ENCODE assay signal across 8 cellular contexts in genomic region chr21:42219606-42220137, GRCh38. TPM values are rescaled to one million over a fixed set of nuclear protein-coding genes. Genes with fewer than 3 reads are reported as not detected.
DNase-seq lines count a peak whose midpoint lies in the region; ATAC-seq, FAIRE-seq and TF ChIP-seq lines count a peak whose summit lies in the region.

No MANE protein-coding gene starts in this region.

- intact Hi-C loops in PC-9 (cut with micrococcal nuclease; ENCODE audit: unreplicated experiment): no loop called here
- intact Hi-C loops in tibial artery (cut with DNase I; ENCODE audit: low total_unique reads): no loop called here

- H3K4me3 ChIP-seq in A549: peak overlapping the region; percentile 70
- peak overlapping the region; percentile 86 for H3K4me3 ChIP-seq in PC-9
- peak overlapping the region; percentile 70 for H3K4me3 ChIP-seq in coronary artery
- peak overlapping the region; percentile 67 for H3K4me3 ChIP-seq in lung
- peak overlapping the region; percentile 50 to 60 for H3K4me3 ChIP-seq in tibial artery

- H3K36me3 ChIP-seq in PC-9 (ENCODE audit: low read depth): no peaks in the 10 kb centered on the region
- H3K36me3 ChIP-seq in lung (ENCODE audit: control insufficient read depth in 2 of 2, insufficient read depth in 2 of 2, low read length in 2 of 2): no peaks in the 10 kb centered on the region
- H3K36me3 ChIP-seq in tibial artery: no peaks in the 10 kb centered on the region

- no TSS peak for BruUV-seq in PC-9 (replicated peaks; lab: Mats Ljungman, UMichigan)

- no peak for TF ChIP-seq EP300 in A549 (IDR thresholded peaks at IDR 0.05)

- H3K79me2 ChIP-seq in PC-9 (ENCODE audit: low read depth): peaks cover 8% of the 10 kb centered on the region; the same call in 1 of the 2 replicates

- no peak for TF ChIP-seq POLR2A in A549 (IDR thresholded peaks at IDR 0.05; ENCODE audit: low read length)

- no peak for TF ChIP-seq CTCF in A549 (IDR thresholded peaks at IDR 0.05)
- TF ChIP-seq CTCF in GM13977 (IDR thresholded peaks at IDR 0.05; ENCODE audit: extremely low read depth, insufficient read depth, missing control alignments): no peak
- no peak for TF ChIP-seq CTCF in PC-9 (conservative IDR thresholded peaks at IDR 0.05)
- no peak for TF ChIP-seq CTCF in coronary artery (IDR thresholded peaks at IDR 0.05)
- no peak for TF ChIP-seq CTCF in lung (IDR thresholded peaks at IDR 0.05; ENCODE audit: control extremely low read depth, extremely low read depth)
- TF ChIP-seq CTCF in tibial artery (IDR thresholded peaks at IDR 0.05): no peak

- peak overlapping the region; percentile 73 to 84 for H3K27ac ChIP-seq in A549
- no peak overlapping the region for H3K27ac ChIP-seq in PC-9
- H3K27ac ChIP-seq in coronary artery: peak overlapping the region; percentile 65 to 84
- H3K27ac ChIP-seq in lung (ENCODE audit: low read depth in 1 of 2, low read length in 1 of 2): peak overlapping the region; percentile 66 to 94
- H3K27ac ChIP-seq in tibial artery: peak overlapping the region; percentile 40 to 60

- no CpG with 5 or more reads among the region's 41 CpGs for WGBS in A549 (ENCODE audit: missing lambda C conversion rate)
- 0% methylated on average over 41 of the region's 41 CpGs for WGBS in lung, 2 donors

- FAIRE-seq in A549 (lab: Jason Lieb, UNC): no peak

- POLR2A ChIA-PET in A549 (lab: Yijun Ruan, JAX) (interaction anchor here (0.8 to 2.8 kb wide), 3 partner anchors 14 to 39 kb away, joined by 3 to 23 read pairs (median 4); no protein-coding TSS in a partner anchor), PC-9 (lab: Charles Lee; ENCODE audit: unreplicated experiment) (interaction anchor here (0.6 kb wide), 2 partner anchors 14 to 27 kb away, joined by 3 read pairs; no protein-coding TSS in a partner anchor)

- TF ChIP-seq RAD21 in A549 (conservative IDR thresholded peaks at IDR 0.05 in 1 of 2, IDR thresholded peaks at IDR 0.05 in 1 of 2): no peak

- no peaks in the 10 kb centered on the region for H4K20me1 ChIP-seq in PC-9 (ENCODE audit: insufficient read depth)

- CTCF ChIA-PET in A549 (lab: Yijun Ruan, JAX) (interaction anchor here (0.6 to 2.5 kb wide), 8 partner anchors 9 to 245 kb away, joined by 3 to 9 read pairs (median 4); no protein-coding TSS in a partner anchor), PC-9 (lab: Charles Lee) (interaction anchor here (0.6 to 1.0 kb wide), 3 partner anchors 15 to 72 kb away, joined by 4 to 26 read pairs (median 4); no protein-coding TSS in a partner anchor)

- H3K4me2 ChIP-seq in A549: peak overlapping the region; percentile 95
- peak overlapping the region; percentile 87 for H3K4me2 ChIP-seq in PC-9

- H3K27me3 ChIP-seq in PC-9 (ENCODE audit: insufficient read depth, low read depth) (no peaks in the 10 kb centered on the region), lung (ENCODE audit: control insufficient read depth, insufficient read depth) (no peaks in the 10 kb centered on the region), tibial artery (peaks cover 0 to 33% of the 10 kb centered on the region in 2 donors)

- in situ Hi-C loops in GM13977 (cut with MboI; ENCODE audit: low pct_unique_long_range_greater_than_20kb, low sequenced_read_pairs, unreplicated experiment): no loop called here

- H2AFZ ChIP-seq in PC-9: peak overlapping the region; percentile 75

- H3K9me2 ChIP-seq in PC-9 (ENCODE audit: insufficient read depth): no peaks in the 10 kb centered on the region

- DNase-seq in A549 (ENCODE audit: low read depth in 1 of 2, low spot score in 1 of 2): no peak
- DNase-seq in GM13977 (ENCODE audit: low spot score): peak; percentile 57
- DNase-seq in PC-9: no peak
- DNase-seq in coronary artery (ENCODE audit: low spot score): no peak
- no peak for DNase-seq in lung (ENCODE audit: low spot score)
- DNase-seq in tibial artery: no peak

- ATAC-seq in A549: peak; percentile 66 to 76
- ATAC-seq in lung (ENCODE audit: insufficient read depth, low FRiP score): no peak
- ATAC-seq in HG03135 (IDR thresholded peaks at IDR 0.05; ENCODE audit: unreplicated experiment): no peak
- ATAC-seq in HG02763 (IDR thresholded peaks at IDR 0.05; ENCODE audit: unreplicated experiment): no peak

- H3F3A ChIP-seq in PC-9 (ENCODE audit: insufficient read depth, low read depth): no peaks in the 10 kb centered on the region; the same call in 1 of the 2 replicates

- H3K9me3 ChIP-seq in A549: no peaks in the 10 kb centered on the region
- no peaks in the 10 kb centered on the region for H3K9me3 ChIP-seq in PC-9 (ENCODE audit: insufficient read depth, low read depth)
- no peaks in the 10 kb centered on the region for H3K9me3 ChIP-seq in lung (ENCODE audit: control insufficient read depth in 2 of 2, insufficient read depth in 1 of 2, low read length in 1 of 2)
- H3K9me3 ChIP-seq in tibial artery: no peaks in the 10 kb centered on the region

- H3K4me1 ChIP-seq in A549 (peaks cover 4% of the 10 kb centered on the region; the same call in 2 of the 3 replicates), PC-9 (replicated peaks; ENCODE audit: insufficient read depth) (peaks cover 13% of the 10 kb centered on the region), lung (ENCODE audit: control insufficient read depth in 2 of 2, insufficient read depth in 2 of 2, low read length in 2 of 2) (peaks cover 3 to 10% of the 10 kb centered on the region in 2 donors), tibial artery (peaks cover 0 to 38% (median 18%) of the 10 kb centered on the region in 4 donors)

TF ChIP-seq in A549, 52 proteins besides CTCF, POLR2A, EP300 and RAD21 (continues in another document):
- TF ChIP-seq FOSB (CRISPR knock-in tag; IDR thresholded peaks at IDR 0.05): no peak
- TF ChIP-seq MAX (IDR thresholded peaks at IDR 0.05): no peak
- TF ChIP-seq MAFK (IDR thresholded peaks at IDR 0.05; ENCODE audit: partially characterized antibody): no peak
- TF ChIP-seq PBX3 (IDR thresholded peaks at IDR 0.05): no peak
- no peak for TF ChIP-seq USF2 (IDR thresholded peaks at IDR 0.05)
- no peak for TF ChIP-seq CBX8 (IDR thresholded peaks at IDR 0.05)
- no peak for TF ChIP-seq NFE2L2 (conservative IDR thresholded peaks at IDR 0.05; ENCODE audit: low read length)
- no peak for TF ChIP-seq HMGXB4 (CRISPR knock-in tag; IDR thresholded peaks at IDR 0.05; ENCODE audit: borderline replicate concordance)
- no peak for TF ChIP-seq CHD4 (IDR thresholded peaks at IDR 0.05; ENCODE audit: borderline replicate concordance)
- TF ChIP-seq MYC (IDR thresholded peaks at IDR 0.05; ENCODE audit: borderline replicate concordance, low read length): no peak
- TF ChIP-seq ELK1 (IDR thresholded peaks at IDR 0.05; ENCODE audit: low read depth, low read length): no peak

RNA-seq across cellular contexts. Expression of gene ABCG1, which starts 0.7 kb away (rescaled TPM):
- polyA plus RNA-seq in A549 (2011; rRNA removed): 5.1 and 6.8 TPM in 2 replicates
- polyA plus RNA-seq in A549 (2012; cell fraction: cytosol; rRNA removed): 0.40 and 0.54 TPM in 2 replicates
- 1.0 and 1.4 TPM in 2 replicates for polyA plus RNA-seq in A549 (2012; cell fraction: nucleus; rRNA removed)
- 0.51 to 2.6 TPM (median 2.3 TPM) in 3 replicates for polyA plus RNA-seq in A549 (2017; fragmentation: RNase III; extraction: RNeasy Plus Mini Kit Qiagen cat#74134 plus additional on column Dnase treatment)
- 7.2 and 9.8 TPM in 2 replicates for polyA minus RNA-seq in A549 (2011; rRNA and poly(A)+ RNA removed)
- 4.4 and 5.6 TPM in 2 replicates for total RNA-seq in PC-9 (2021)
- total RNA-seq in lung: 10 to 100 TPM; 36.4 to 65.0 TPM
- 10 to 100 TPM; 11.5 to 33.5 TPM for polyA plus RNA-seq in lung

Comparison
In these comparisons a context has a peak if more than half of its experiments do, and no peak if none do; other contexts are left out.
1. ATAC-seq: peak in A549 (2 of 2); none in lung (single experiment), HG03135 (single experiment) and HG02763 (single experiment).
2. Peak in every context shown above with its lines, with median percentiles within 50 percentile points of each other: H3K4me3 ChIP-seq.